ENCODE assay signal across 9 cellular contexts in genomic region chr16:20868890-20869289, GRCh38. TPM values are rescaled to one million over a fixed set of nuclear protein-coding genes. Genes with fewer than 3 reads are reported as not detected.
DNase-seq lines count a peak whose midpoint lies in the region; ATAC-seq and TF ChIP-seq lines count a peak whose summit lies in the region.
"Had no signal": no experiment of that assay in that cellular context is flagged by ENCODE, and none has a peak within 500 bp of the region (broad histone marks: within the 10 kb centered on the region; RNA-seq: fewer than 3 reads in every experiment).

No MANE protein-coding gene starts in this region.

- BruUV-seq in MCF 10A (replicated peaks; lab: Mats Ljungman, UMichigan): no TSS peak

- peak overlapping the region; percentile 11; the same call in 1 of the 2 replicates for H3K4me3 Mint-ChIP-seq in HFFc6
- peak overlapping the region; percentile 64 for H3K4me3 Mint-ChIP-seq in MCF 10A (ENCODE audit: unreplicated experiment)
- H3K4me3 Mint-ChIP-seq: activated CD4-positive, alpha-beta T cell treated with anti-CD3 and anti-CD28 coated beads for 36 hours had no signal

- intact Hi-C loops in MCF 10A (cut with micrococcal nuclease): no loop called here

- TF ChIP-seq CTCF in HFFc6 (IDR thresholded peaks at IDR 0.05) (no peak), MCF 10A (IDR thresholded peaks at IDR 0.05; ENCODE audit: unreplicated experiment) (no peak)

- peak overlapping the region in 1 of 7 experiments; percentile 4 for H3K4me3 ChIP-seq in skin epidermis

- H3K27ac Mint-ChIP-seq in HFFc6 (peak overlapping the region; percentile 99), MCF 10A (ENCODE audit: low read depth, unreplicated experiment) (peak overlapping the region; percentile 99)
- H3K27ac Mint-ChIP-seq: activated CD4-positive, alpha-beta T cell treated with anti-CD3 and anti-CD28 coated beads for 36 hours had no signal

- H3K36me3 Mint-ChIP-seq in HFFc6 (ENCODE audit: low read depth) (peaks cover 29% of the 10 kb centered on the region), MCF 10A (ENCODE audit: insufficient read depth, unreplicated experiment) (peaks cover 30% of the 10 kb centered on the region)

- H3K9me3 Mint-ChIP-seq in HFFc6 (no peaks in the 10 kb centered on the region), MCF 10A (ENCODE audit: unreplicated experiment) (no peaks in the 10 kb centered on the region)

- H3K27ac ChIP-seq in skin epidermis: peak overlapping the region in 11 of 21 experiments; percentile 6 to 87 (median 36)

- DNase-seq in HFFc6 (peak; percentile 46), MCF 10A (ENCODE audit: unreplicated experiment) (peak; percentile 83), inferior parietal cortex (ENCODE audit: extremely low spot score) (peak; percentile 61), cortex of kidney (lab: John Stamatoyannopoulos, UW) (no peak), cerebellar cortex (ENCODE audit: low spot score) (no peak)
- DNase-seq: activated CD4-positive, alpha-beta T cell treated with anti-CD3 and anti-CD28 coated beads for 36 hours had no signal

- H3K27me3 Mint-ChIP-seq in HFFc6 (ENCODE audit: insufficient read depth) (peaks cover 2% of the 10 kb centered on the region; the same call in 1 of the 2 replicates), MCF 10A (ENCODE audit: insufficient read depth, unreplicated experiment) (no peaks in the 10 kb centered on the region)
- H3K27me3 Mint-ChIP-seq: activated CD4-positive, alpha-beta T cell treated with anti-CD3 and anti-CD28 coated beads for 36 hours had no signal

- peaks cover 97% of the 10 kb centered on the region for H3K4me1 Mint-ChIP-seq in HFFc6 (ENCODE audit: low read depth)
- H3K4me1 Mint-ChIP-seq in MCF 10A (ENCODE audit: insufficient read depth, unreplicated experiment): peaks cover 65% of the 10 kb centered on the region

- CTCF ChIA-PET in MCF 10A (lab: Yijun Ruan, JAX): interaction anchor here (0.5 to 3.9 kb wide), 5 partner anchors 10 to 685 kb away, joined by 4 to 31 read pairs (median 5); partner anchors contain the start of genes DCUN1D3 and LYRM1

- ATAC-seq in GM21576 (IDR thresholded peaks at IDR 0.05; ENCODE audit: unreplicated experiment): no peak
- no peak for ATAC-seq in HG03520 (IDR thresholded peaks at IDR 0.05; ENCODE audit: unreplicated experiment)
- ATAC-seq: activated CD4-positive, alpha-beta T cell treated with anti-CD3 and anti-CD28 coated beads for 36 hours had no signal

- POLR2A ChIA-PET in MCF 10A (lab: Yijun Ruan, JAX): interaction anchor here (0.6 to 13.3 kb wide), 10 partner anchors 10 to 1476 kb away, joined by 3 to 343 read pairs (median 6); partner anchors contain the start of genes DCUN1D3 and LYRM1

RNA-seq across cellular contexts. Expression of gene DCUN1D3, which starts 31.3 kb away (rescaled TPM):
- total RNA-seq in HFFc6 (2021; fragmentation: NEBNext Ultra II Directional; extraction: Animal tissue kit (Norgen Biotek cat#: 25700)): 10 to 100 TPM; 29.2 to 41.0 (median 32.1) TPM
- total RNA-seq in MCF 10A (2022): 31.0 and 31.7 TPM in 2 replicates

RNA-seq across cellular contexts. Expression of gene LYRM1, which starts 31.7 kb away (rescaled TPM):
- 10 to 100 TPM; 22.2 to 28.4 (median 25.8) TPM for total RNA-seq in HFFc6 (2021; fragmentation: NEBNext Ultra II Directional; extraction: Animal tissue kit (Norgen Biotek cat#: 25700))
- total RNA-seq in MCF 10A (2022): 67.3 and 92.8 TPM in 2 replicates

Comparison
In these comparisons a context has a peak if more than half of its experiments do, and no peak if none do; other contexts are left out.
1. DNase-seq: peak in HFFc6 (single experiment), MCF 10A (single experiment) and inferior parietal cortex (single experiment); none in cortex of kidney (single experiment) and cerebellar cortex (single experiment).